In the genomic region with DNA sequence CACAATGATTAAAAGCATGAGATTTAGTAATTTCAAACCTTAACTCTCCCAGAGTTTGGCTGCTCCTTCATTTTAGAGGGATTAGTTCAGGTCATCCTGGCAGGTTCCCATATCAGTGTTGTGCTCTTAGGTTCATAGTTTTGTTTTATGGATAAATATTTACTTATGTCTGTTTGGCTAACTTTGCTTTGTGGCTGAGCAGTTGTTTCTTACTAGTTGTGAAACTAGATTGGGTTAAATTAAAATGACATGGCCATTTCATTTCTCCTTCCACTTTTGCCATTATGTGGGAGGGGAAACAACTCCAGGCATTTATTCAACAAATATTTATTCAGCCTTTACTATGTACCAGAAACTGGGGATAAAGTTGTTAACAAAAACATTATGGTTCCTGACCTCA, we compare ENCODE assay signal across 27 cellular contexts.
A peak's percentile ranks its signal among the peaks of the same experiment; 100 is the strongest.
DNase-seq lines count a peak whose midpoint lies in the region; ATAC-seq, FAIRE-seq and TF ChIP-seq lines count a peak whose summit lies in the region.
"Had no signal": no experiment of that assay in that cellular context is flagged by ENCODE, and none has a peak within 500 bp of the region (broad histone marks: within the 10 kb centered on the region; RNA-seq: fewer than 3 reads in every experiment).

No MANE protein-coding gene starts in this region.

- no peak overlapping the region for H3K4me2 ChIP-seq in GM23248 (ENCODE audit: unreplicated experiment)

- DNase-seq in AG09319 (ENCODE audit: extremely low read depth, low read depth) (peak; percentile 65), GM23248 (peak; percentile 5), fibroblast of villous mesenchyme (ENCODE audit: low read depth) (peak; percentile 58), kidney glomerular epithelial cell (lab: John Stamatoyannopoulos, UW) (no peak), urothelium cell line (ENCODE audit: low spot score) (no peak)
- DNase-seq: activated CD4-positive, CD25-positive, alpha-beta regulatory T cell; activated CD8-positive, alpha-beta memory T cell treated with anti-CD3 and anti-CD28 coated beads for 24 hours; amniotic stem cell; CD4-positive, alpha-beta T cell; DMS79; erythroblast; left colon; NCI-H1105 treated with DMSO at 0.1 percent for 48 hours; NCI-H2081 treated with DMSO at 0.1 percent for 48 hours; NCI-H510A; RPMI8226; stimulated activated CD4-positive, alpha-beta T cell treated with anti-CD3 and anti-CD28 coated beads, Interleukin-1b, Interleukin-23, amount 100 ng/mL, for 48 hours; stimulated activated naive B cell treated with anti-CD40 and anti-IgM and Interleukin-4, amounts not matched to agents 10 μg/mL and 1 μg/mL and 100 μg/mL, for 72 hours; tibial artery had no signal

- H3K4me1 ChIP-seq in GM23248 (ENCODE audit: insufficient read depth): peaks cover 39% of the 10 kb centered on the region
- H3K4me1 ChIP-seq: HAP-1 had no signal

- TF ChIP-seq CTCF in AG09319 (IDR thresholded peaks at IDR 0.05; ENCODE audit: low read depth, low read length) (no peak), fibroblast of villous mesenchyme (IDR thresholded peaks at IDR 0.05; ENCODE audit: insufficient read depth, low read depth, low read length) (no peak)

- peaks cover 32% of the 10 kb centered on the region for H3F3A ChIP-seq in GM23248 (ENCODE audit: insufficient read depth)

- ATAC-seq in activated T-helper 17 cell treated with anti-CD3 and anti-CD28 coated beads, Interleukin-2, amount 50 U/mL, for 72 hours (replicated peaks): no peak
- ATAC-seq in GM21737 (IDR thresholded peaks at IDR 0.05; ENCODE audit: unreplicated experiment) (no peak), GM19324 (IDR thresholded peaks at IDR 0.05; ENCODE audit: low FRiP score, unreplicated experiment) (no peak)
- ATAC-seq: left colon; stimulated activated naive B cell treated with anti-CD40 and anti-IgM and Interleukin-4, amounts not matched to agents 10 μg/mL and 1 μg/mL and 100 μg/mL, for 72 hours had no signal

- H3K27ac Mint-ChIP-seq in activated T-helper 17 cell treated with anti-CD3 and anti-CD28 coated beads, Interleukin-2, amount 50 U/mL, for 72 hours: peak overlapping the region; percentile 94
- H3K27ac Mint-ChIP-seq: CD4-positive, alpha-beta T cell; mesothelial cell of epicardium; nephron; stimulated activated naive B cell treated with anti-CD40 and anti-IgM and Interleukin-4, amounts not matched to agents 10 μg/mL and 1 μg/mL and 100 μg/mL, for 72 hours had no signal

- in situ Hi-C loops in GM23248 (cut with MboI): no loop called here

- no peaks in the 10 kb centered on the region for H3K9me3 ChIP-seq in GM23248 (ENCODE audit: low read depth)
- H3K9me3 ChIP-seq: HAP-1, tibial artery had no signal

- H3K9ac ChIP-seq in GM23248: peak overlapping the region; percentile 72; the same call in 1 of the 2 replicates

- H3K27me3 Mint-ChIP-seq in activated T-helper 17 cell treated with anti-CD3 and anti-CD28 coated beads, Interleukin-2, amount 50 U/mL, for 72 hours: no peaks in the 10 kb centered on the region
- H3K27me3 Mint-ChIP-seq: CD4-positive, alpha-beta T cell; central memory CD8-positive, alpha-beta T cell; stimulated activated naive B cell treated with anti-CD40 and anti-IgM and Interleukin-4, amounts not matched to agents 10 μg/mL and 1 μg/mL and 100 μg/mL, for 72 hours had no signal

- no peak overlapping the region for H2AFZ ChIP-seq in GM23248

- no peaks in the 10 kb centered on the region; the same call in 1 of the 2 replicates for H3K9me2 ChIP-seq in GM23248 (ENCODE audit: insufficient read depth)

- no peaks in the 10 kb centered on the region for H4K20me1 ChIP-seq in GM23248 (ENCODE audit: insufficient read depth)

- H3K4me3 ChIP-seq in GM23248 (no peak overlapping the region), fibroblast of villous mesenchyme (ENCODE audit: low read depth, low read length) (no peak overlapping the region)
- H3K4me3 ChIP-seq: HAP-1, SK-N-MC, tibial artery had no signal

- H3K27ac ChIP-seq in GM23248: peak overlapping the region; percentile 93
- H3K27ac ChIP-seq: SK-N-MC had no signal

- peaks cover 6% of the 10 kb centered on the region for H3K36me3 Mint-ChIP-seq in activated T-helper 17 cell treated with anti-CD3 and anti-CD28 coated beads, Interleukin-2, amount 50 U/mL, for 72 hours (ENCODE audit: low read depth)
- H3K36me3 Mint-ChIP-seq: mesothelial cell of epicardium; stimulated activated naive B cell treated with anti-CD40 and anti-IgM and Interleukin-4, amounts not matched to agents 10 μg/mL and 1 μg/mL and 100 μg/mL, for 72 hours had no signal

- H3K9me3 Mint-ChIP-seq in activated T-helper 17 cell treated with anti-CD3 and anti-CD28 coated beads, Interleukin-2, amount 50 U/mL, for 72 hours: no peaks in the 10 kb centered on the region
- H3K9me3 Mint-ChIP-seq: CD4-positive, alpha-beta T cell; central memory CD8-positive, alpha-beta T cell; nephron had no signal

- H3K36me3 ChIP-seq in GM23248 (ENCODE audit: low read depth): no peaks in the 10 kb centered on the region
- H3K36me3 ChIP-seq: HAP-1, tibial artery had no signal

- H3K79me2 ChIP-seq in GM23248 (ENCODE audit: insufficient read depth): no peaks in the 10 kb centered on the region

- no peaks in the 10 kb centered on the region for H3K27me3 ChIP-seq in GM23248 (replicated peaks; ENCODE audit: insufficient read depth)
- H3K27me3 ChIP-seq: tibial artery had no signal

- peak overlapping the region; percentile 58 for H3K4me3 Mint-ChIP-seq in activated T-helper 17 cell treated with anti-CD3 and anti-CD28 coated beads, Interleukin-2, amount 50 U/mL, for 72 hours
- H3K4me3 Mint-ChIP-seq: CD4-positive, alpha-beta T cell; central memory CD8-positive, alpha-beta T cell; mesothelial cell of epicardium; nephron; stimulated activated naive B cell treated with anti-CD40 and anti-IgM and Interleukin-4, amounts not matched to agents 10 μg/mL and 1 μg/mL and 100 μg/mL, for 72 hours had no signal

- peaks cover 16% of the 10 kb centered on the region for H3K4me1 Mint-ChIP-seq in activated T-helper 17 cell treated with anti-CD3 and anti-CD28 coated beads, Interleukin-2, amount 50 U/mL, for 72 hours
- H3K4me1 Mint-ChIP-seq: central memory CD8-positive, alpha-beta T cell; nephron; stimulated activated naive B cell treated with anti-CD40 and anti-IgM and Interleukin-4, amounts not matched to agents 10 μg/mL and 1 μg/mL and 100 μg/mL, for 72 hours had no signal

- no peak for FAIRE-seq in urothelium cell line (lab: Jason Lieb, UNC)

Comparison
In these comparisons a context has a peak if more than half of its experiments do, and no peak if none do; other contexts are left out.
1. DNase-seq: peak in AG09319 (single experiment), GM23248 (single experiment) and fibroblast of villous mesenchyme (single experiment); none in kidney glomerular epithelial cell (single experiment) and urothelium cell line (single experiment).